Comparison of ENCODE assay signal across 10 cellular contexts in the genomic region with DNA sequence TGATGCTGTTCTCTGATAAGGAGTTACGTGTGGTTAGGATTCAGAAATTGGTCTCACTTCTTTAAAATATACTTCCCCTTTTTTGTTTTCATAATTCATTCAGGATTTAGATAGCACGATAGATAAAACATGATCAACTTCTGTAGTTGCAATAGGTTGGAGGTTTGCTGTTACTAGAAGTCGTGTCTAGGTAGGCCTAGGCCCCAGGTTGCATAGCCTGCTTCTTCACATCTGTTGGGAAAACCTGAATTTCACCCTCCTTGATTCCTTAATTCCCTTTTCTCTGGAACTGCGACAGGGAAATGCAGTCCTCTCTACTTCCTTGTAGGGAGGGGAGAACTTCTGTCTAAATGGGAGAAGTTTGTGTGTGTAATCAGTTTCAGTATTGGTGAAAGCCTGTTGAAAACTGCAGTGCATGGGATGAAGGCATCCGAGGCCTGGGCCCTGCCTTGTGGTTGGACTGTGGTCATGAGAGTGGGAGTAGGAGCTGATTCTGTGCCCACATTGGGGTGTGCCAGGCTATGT. TPM values are rescaled to one million over a fixed set of nuclear protein-coding genes. Genes with fewer than 3 reads are reported as not detected.
DNase-seq lines count a peak whose midpoint lies in the region; ATAC-seq, FAIRE-seq and TF ChIP-seq lines count a peak whose summit lies in the region.
"Had no signal": no experiment of that assay in that cellular context is flagged by ENCODE, and none has a peak within 500 bp of the region (broad histone marks: within the 10 kb centered on the region; RNA-seq: fewer than 3 reads in every experiment).

No MANE protein-coding gene starts in this region.

- peaks cover 0 to 2% (median 0%) of the 10 kb centered on the region in 3 donors for H3K27me3 Mint-ChIP-seq in CD14-positive monocyte (ENCODE audit: low read depth in 3 of 3)
- H3K27me3 Mint-ChIP-seq in HFFc6 (ENCODE audit: insufficient read depth): no peaks in the 10 kb centered on the region; the same call in none of the 2 replicates

- H3K4me1 Mint-ChIP-seq in CD14-positive monocyte (peaks cover 53% of the 10 kb centered on the region), HFFc6 (ENCODE audit: low read depth) (0 out of 2 replicates have a peak, but pooled peaks cover 4% of the 10 kb centered on the region)

- H3K27ac Mint-ChIP-seq in CD14-positive monocyte (peak overlapping the region; percentile 92 to 98 (median 96)), HFFc6 (no peak overlapping the region)

- FAIRE-seq in HTR-8/SVneo (lab: Jason Lieb, UNC): no peak
- FAIRE-seq: G401.6, keratinocyte had no signal

- TF ChIP-seq CTCF in CD14-positive monocyte (IDR thresholded peaks at IDR 0.05): no peak
- TF ChIP-seq CTCF in HFFc6 (IDR thresholded peaks at IDR 0.05): no peak

- ATAC-seq in GM21717 (IDR thresholded peaks at IDR 0.05; ENCODE audit: unreplicated experiment): peak; percentile 57

- TF ChIP-seq POLR2A in erythroblast (IDR thresholded peaks at IDR 0.05; ENCODE audit: low read length): no peak

- peak overlapping the region; percentile 47 to 56 for H3K4me3 Mint-ChIP-seq in CD14-positive monocyte
- no peak overlapping the region for H3K4me3 Mint-ChIP-seq in HFFc6

- DNase-seq in CD14-positive monocyte (ENCODE audit: low spot score): peak; percentile 67
- peak; percentile 37 for DNase-seq in NCI-H226
- DNase-seq in astrocyte of the hippocampus (ENCODE audit: low read depth, low spot score): peak; percentile 67
- peak; percentile 30 for DNase-seq in stimulated activated CD4-positive, alpha-beta T cell treated with anti-CD3 and anti-CD28 coated beads, Interleukin-12 subunit alpha, Interleukin-12 subunit beta, amount 100 ng/mL, for 4 hours
- no peak for DNase-seq in HTR-8/SVneo (ENCODE audit: insufficient read length, low spot score)
- no peak for DNase-seq in erythroblast (lab: John Stamatoyannopoulos, UW)
- DNase-seq in HFFc6: no peak

- intact Hi-C loops in CD14-positive monocyte (cut with micrococcal nuclease): loop anchor here (5.0 to 10.0 kb wide), 3 partner anchors 58 to 705 kb away; a partner anchor contains a TSS

- H3K36me3 Mint-ChIP-seq in CD14-positive monocyte (no peaks in the 10 kb centered on the region), HFFc6 (ENCODE audit: low read depth) (no peaks in the 10 kb centered on the region)

- no peaks in the 10 kb centered on the region for H3K9me3 Mint-ChIP-seq in CD14-positive monocyte
- no peaks in the 10 kb centered on the region for H3K9me3 Mint-ChIP-seq in HFFc6

RNA-seq across cellular contexts. Expression of a gene that starts 33.3 kb away (rescaled TPM):
- under 1 TPM in 1 of 2 donors, not detected in 1; 0.20 TPM for polyA plus RNA-seq in CD14-positive monocyte
- not detected for total RNA-seq in HFFc6 (2021; fragmentation: NEBNext Ultra II Directional; extraction: Animal tissue kit (Norgen Biotek cat#: 25700))
- polyA plus RNA-seq: keratinocyte had no signal

Comparison
In these comparisons a context has a peak if more than half of its experiments do, and no peak if none do; other contexts are left out.
1. DNase-seq: peak in CD14-positive monocyte (single experiment), NCI-H226 (single experiment), astrocyte of the hippocampus (single experiment) and stimulated activated CD4-positive, alpha-beta T cell treated with anti-CD3 and anti-CD28 coated beads, Interleukin-12 subunit alpha, Interleukin-12 subunit beta, amount 100 ng/mL, for 4 hours (single experiment); none in HTR-8/SVneo (single experiment), erythroblast (0 of 2) and HFFc6 (single experiment).